ENCODE assay signal across 24 cellular contexts in the genomic region with DNA sequence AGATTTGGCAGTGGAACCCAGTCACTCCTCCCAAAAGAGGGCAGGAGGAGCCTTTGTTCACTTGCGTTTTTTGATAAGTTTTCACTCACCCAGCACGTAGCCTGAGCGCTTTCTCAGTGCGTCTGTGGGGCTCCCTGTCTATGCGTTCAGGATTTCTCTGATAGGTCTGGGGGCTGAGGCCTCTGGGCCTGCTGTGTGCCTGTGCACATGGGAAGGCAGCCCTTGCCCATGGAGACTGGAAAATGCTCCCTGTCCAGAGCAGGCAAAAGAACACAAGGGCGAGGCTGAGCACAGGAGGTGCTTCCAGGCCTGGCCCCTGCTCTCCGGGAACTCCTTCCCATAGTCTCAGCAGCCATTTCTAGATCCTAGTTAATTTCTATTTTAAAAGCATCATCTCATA.
"Had no signal": no experiment of that assay in that cellular context is flagged by ENCODE, and none has a peak within 500 bp of the region (broad histone marks: within the 10 kb centered on the region; RNA-seq: fewer than 3 reads in every experiment).

No MANE protein-coding gene starts in this region.

- H3K27ac ChIP-seq: SK-N-MC had no signal

- H3K4me3 Mint-ChIP-seq: activated B cell treated with CpG ODN at 0.5 μM for 24 hours; activated CD4-positive, alpha-beta T cell treated with anti-CD3 and anti-CD28 coated beads, Interleukin-2, amount 10 ng/mL, durations not matched to agents 24 days and 14 days; activated naive CD4-positive, alpha-beta T cell treated with anti-CD3 and anti-CD28 coated beads for 36 hours; activated naive CD8-positive, alpha-beta T cell; activated T-helper 17 cell treated with anti-CD3 and anti-CD28 coated beads, Interleukin-2, amount 50 U/mL, for 72 hours; brain; T-cell had no signal

- ATAC-seq: activated T-helper 17 cell treated with anti-CD3 and anti-CD28 coated beads, Interleukin-2, amount 50 U/mL, for 72 hours; T-cell had no signal

- H3K4me3 ChIP-seq: SK-N-MC had no signal

- DNase-seq: activated B cell treated with CpG ODN at 0.5 μM for 24 hours; activated CD4-positive, alpha-beta T cell treated with anti-CD3 and anti-CD28 coated beads for 1 hour; activated CD4-positive, alpha-beta T cell treated with anti-CD3 and anti-CD28 coated beads, Interleukin-2, amount 10 ng/mL, durations not matched to agents 24 days and 14 days; activated CD4-positive, alpha-beta T cell treated with anti-CD3 and anti-CD28 coated beads, Interleukin-2, amount 50 U/mL, for 48 hours; activated gamma-delta T cell; activated naive CD4-positive, alpha-beta T cell treated with anti-CD3 and anti-CD28 coated beads for 36 hours; activated T-cell treated with anti-CD3 and anti-CD28 coated beads for 4 hours; activated T-cell treated with anti-CD3 and anti-CD28 coated beads, Interleukin-2, amount 50 U/mL, for 48 hours; amygdala; KG1; NCI-H1048; NCI-H1930; NCI-H2171; NCI-H2227 treated with DMSO at 0.1 percent for 48 hours; NCI-H446 treated with DMSO at 0.1 percent for 48 hours; NCI-H526; NCI-H774; T-cell; T-helper 2 cell; T1000 had no signal

- H3K4me1 Mint-ChIP-seq: activated B cell treated with CpG ODN at 0.5 μM for 24 hours; activated CD4-positive, alpha-beta T cell treated with anti-CD3 and anti-CD28 coated beads, Interleukin-2, amount 10 ng/mL, durations not matched to agents 24 days and 14 days; activated T-helper 17 cell treated with anti-CD3 and anti-CD28 coated beads, Interleukin-2, amount 50 U/mL, for 72 hours; T-cell had no signal

- H3K27ac Mint-ChIP-seq: activated B cell treated with CpG ODN at 0.5 μM for 24 hours; activated CD4-positive, alpha-beta T cell treated with anti-CD3 and anti-CD28 coated beads, Interleukin-2, amount 10 ng/mL, durations not matched to agents 24 days and 14 days; activated naive CD4-positive, alpha-beta T cell treated with anti-CD3 and anti-CD28 coated beads for 36 hours; activated naive CD8-positive, alpha-beta T cell; activated T-helper 17 cell treated with anti-CD3 and anti-CD28 coated beads, Interleukin-2, amount 50 U/mL, for 72 hours; brain; T-cell had no signal

- H3K36me3 Mint-ChIP-seq: activated naive CD8-positive, alpha-beta T cell; brain; T-cell had no signal

- H3K9me3 Mint-ChIP-seq: activated B cell treated with CpG ODN at 0.5 μM for 24 hours; activated CD4-positive, alpha-beta T cell treated with anti-CD3 and anti-CD28 coated beads, Interleukin-2, amount 10 ng/mL, durations not matched to agents 24 days and 14 days; activated naive CD4-positive, alpha-beta T cell treated with anti-CD3 and anti-CD28 coated beads for 36 hours; activated T-helper 17 cell treated with anti-CD3 and anti-CD28 coated beads, Interleukin-2, amount 50 U/mL, for 72 hours; T-cell had no signal
